In genomic region chr3:183664913-183665381, GRCh38 we compare ENCODE assay signal across 12 cellular contexts. TPM values are rescaled to one million over a fixed set of nuclear protein-coding genes. Genes with fewer than 3 reads are reported as not detected.
A peak's percentile ranks its signal among the peaks of the same experiment; 100 is the strongest.
DNase-seq lines count a peak whose midpoint lies in the region; ATAC-seq, FAIRE-seq and TF ChIP-seq lines count a peak whose summit lies in the region.
"Had no signal": no experiment of that assay in that cellular context is flagged by ENCODE, and none has a peak within 500 bp of the region (broad histone marks: within the 10 kb centered on the region; RNA-seq: fewer than 3 reads in every experiment).

No MANE protein-coding gene starts in this region.

- H3K9me2 ChIP-seq in PC-3 (replicated peaks; ENCODE audit: low read length), result no peaks in the 10 kb centered on the region

- no peak overlapping the region for H3K4me3 ChIP-seq in PC-3 (ENCODE audit: low read length)
- H3K4me3 ChIP-seq in endothelial cell of umbilical vein (replicated peaks in 1 of 3; ENCODE audit: insufficient read depth in 1 of 3, low read depth in 1 of 3, low read length in 3 of 3), result no peak overlapping the region
- H3K4me3 ChIP-seq in body of pancreas, result no peak overlapping the region
- H3K4me3 ChIP-seq: transverse colon had no signal

- POLR2A ChIA-PET in PC-3 (lab: Charles Lee; ENCODE audit: unreplicated experiment), result interaction anchor here (0.6 kb wide), 1 partner anchor 33 kb away, joined by 11 read pairs; the partner anchor contains the start of gene YEATS2
- POLR2A ChIA-PET in endothelial cell of umbilical vein (lab: Charles Lee), result no interaction called here

- no peaks in the 10 kb centered on the region for H3K27me3 ChIP-seq in PC-3 (ENCODE audit: low read length)
- no peaks in the 10 kb centered on the region for H3K27me3 ChIP-seq in endothelial cell of umbilical vein (ENCODE audit: control insufficient read depth in 2 of 2, insufficient read depth in 2 of 2, low read length in 2 of 2)
- H3K27me3 ChIP-seq in body of pancreas, result no peaks in the 10 kb centered on the region
- H3K27me3 ChIP-seq: neutrophil, transverse colon had no signal

- no peak overlapping the region for H3K9ac ChIP-seq in PC-3 (ENCODE audit: low read length)
- H3K9ac ChIP-seq in endothelial cell of umbilical vein (replicated peaks; ENCODE audit: extremely low read depth, insufficient read depth, low read length), result no peak overlapping the region

- WGBS in body of pancreas, 2 donors, result 77 to 82% methylated on average over 3 of the region's 3 CpGs

- BruUV-seq in PC-3 (replicated peaks; lab: Mats Ljungman, UMichigan) (no TSS peak), endothelial cell of umbilical vein (replicated peaks; lab: Mats Ljungman, UMichigan) (no TSS peak)

- H3K4me2 ChIP-seq in PC-3 (ENCODE audit: low read length) (peak overlapping the region; percentile 26), endothelial cell of umbilical vein (ENCODE audit: insufficient read depth, low read length) (peak overlapping the region; percentile 70)

- CTCF ChIA-PET in PC-3 (lab: Charles Lee) (interaction anchor here (0.7 kb wide), 1 partner anchor 205 kb away, joined by 4 read pairs; no protein-coding TSS in a partner anchor), endothelial cell of umbilical vein (lab: Charles Lee) (interaction anchor here (1.2 kb wide), 1 partner anchor 88 kb away, joined by 3 read pairs; no protein-coding TSS in a partner anchor)

- H3K9me3 ChIP-seq in PC-3 (ENCODE audit: low read length) (no peaks in the 10 kb centered on the region), endothelial cell of umbilical vein (replicated peaks; ENCODE audit: control insufficient read depth, insufficient read depth, low read length) (no peaks in the 10 kb centered on the region), body of pancreas (no peaks in the 10 kb centered on the region)
- H3K9me3 ChIP-seq: neutrophil, transverse colon had no signal

- H3K9me1 ChIP-seq in endothelial cell of umbilical vein (replicated peaks; ENCODE audit: control insufficient read depth, extremely low read depth, insufficient read depth, low read length), result no peaks in the 10 kb centered on the region

- no peaks in the 10 kb centered on the region for H3F3A ChIP-seq in PC-3 (ENCODE audit: low read length, unreplicated experiment)

- H4K20me1 ChIP-seq in PC-3 (ENCODE audit: low read length), result no peaks in the 10 kb centered on the region
- H4K20me1 ChIP-seq in endothelial cell of umbilical vein (replicated peaks; ENCODE audit: control insufficient read depth, extremely low read depth, insufficient read depth, low read length), result peaks cover 2% of the 10 kb centered on the region

- peak; percentile 6 for DNase-seq in DMS79 treated with DMSO at 0.1 percent for 48 hours (lab: John Stamatoyannopoulos, UW)
- peak; percentile 97 for DNase-seq in PC-3
- peak; percentile 63 for DNase-seq in endothelial cell of umbilical vein (ENCODE audit: low read depth, low spot score)
- peak; percentile 51 for DNase-seq in myocyte (ENCODE audit: low read depth)
- no peak for DNase-seq in NAMALWA (ENCODE audit: low spot score)
- DNase-seq in body of pancreas, result no peak
- DNase-seq: NK-92 treated with Interleukin-12 subunit alpha and Interleukin-12 subunit beta, amount 100 ng/mL, for 24 hours; T1000; transverse colon had no signal

- H3K27ac ChIP-seq in PC-3 (ENCODE audit: low read length) (peak overlapping the region; percentile 52), endothelial cell of umbilical vein (ENCODE audit: insufficient read depth, low read depth, low read length) (no peak overlapping the region), body of pancreas (no peak overlapping the region)
- H3K27ac ChIP-seq: neutrophil had no signal

- H3K36me3 ChIP-seq in PC-3 (ENCODE audit: low read depth, low read length), result no peaks in the 10 kb centered on the region
- H3K36me3 ChIP-seq in endothelial cell of umbilical vein (ENCODE audit: control insufficient read depth in 2 of 2, extremely low read depth in 1 of 2, insufficient read depth in 2 of 2, low read length in 2 of 2), result peaks cover 2 to 6% of the 10 kb centered on the region in 2 experiments
- H3K36me3 ChIP-seq in body of pancreas (replicated peaks in 1 of 2; ENCODE audit: insufficient read depth in 1 of 2, low read depth in 2 of 2), result peaks cover 10 to 13% of the 10 kb centered on the region in 2 donors

- dilution Hi-C loops in endothelial cell of umbilical vein (cut with MboI; ENCODE audit: extremely low pct_ligation_motif_present, low sequenced_read_pairs), result no loop called here

- peaks cover 10% of the 10 kb centered on the region for H3K4me1 ChIP-seq in PC-3 (ENCODE audit: insufficient read depth, low read length)
- H3K4me1 ChIP-seq in endothelial cell of umbilical vein (ENCODE audit: control insufficient read depth, extremely low read depth, insufficient read depth, low read length), result peaks cover 11% of the 10 kb centered on the region
- peaks cover 17% of the 10 kb centered on the region for H3K4me1 ChIP-seq in body of pancreas

- ATAC-seq in PC-3 (peak; percentile 94), body of pancreas (no peak), HG03135 (IDR thresholded peaks at IDR 0.05; ENCODE audit: unreplicated experiment) (no peak), HG02623 (IDR thresholded peaks at IDR 0.05; ENCODE audit: unreplicated experiment) (no peak)

- H3K79me2 ChIP-seq in PC-3 (ENCODE audit: low read length) (no peaks in the 10 kb centered on the region), endothelial cell of umbilical vein (ENCODE audit: control insufficient read depth, insufficient read depth, low read length) (no peaks in the 10 kb centered on the region)

- TF ChIP-seq POLR2A in endothelial cell of umbilical vein (IDR thresholded peaks at IDR 0.05; ENCODE audit: low read depth, low read length) (no peak), body of pancreas (IDR thresholded peaks at IDR 0.05) (no peak)

- intact Hi-C loops in PC-3 (cut with micrococcal nuclease) (loop anchor here (1.0 to 2.0 kb wide), 2 partner anchors 28 to 196 kb away; no protein-coding TSS in a partner anchor), endothelial cell of umbilical vein (cut with micrococcal nuclease) (no loop called here), body of pancreas (cut with DNase I) (no loop called here)

- TF ChIP-seq CTCF in PC-3 (conservative IDR thresholded peaks at IDR 0.05; ENCODE audit: low read depth, low read length), result no peak
- TF ChIP-seq CTCF in endothelial cell of umbilical vein (IDR thresholded peaks at IDR 0.05; ENCODE audit: extremely low read depth in 1 of 2, insufficient read depth in 1 of 2, low read depth in 1 of 2, low read length in 2 of 2), result no peak
- no peak for TF ChIP-seq CTCF in body of pancreas (IDR thresholded peaks at IDR 0.05)

- H2AFZ ChIP-seq in PC-3 (ENCODE audit: low read length) (peak overlapping the region; percentile 47), endothelial cell of umbilical vein (ENCODE audit: low read depth, low read length) (peak overlapping the region; percentile 82)

- peak; percentile 26 for FAIRE-seq in endothelial cell of umbilical vein (lab: Jason Lieb, UNC)

TF ChIP-seq in endothelial cell of umbilical vein, 7 proteins besides CTCF, POLR2A, EP300 and RAD21:
- TF ChIP-seq MAX (IDR thresholded peaks at IDR 0.05; ENCODE audit: insufficient read depth, insufficient read length), result no peak
- peak; percentile 52 for TF ChIP-seq FOS (IDR thresholded peaks at IDR 0.05; ENCODE audit: borderline replicate concordance, insufficient read depth, low read length)
- TF ChIP-seq JUN (IDR thresholded peaks at IDR 0.05; ENCODE audit: borderline replicate concordance, insufficient read depth, insufficient read length, low read depth), result no peak
- peak; percentile 56 for TF ChIP-seq GATA2 (IDR thresholded peaks at IDR 0.05; ENCODE audit: insufficient read depth, insufficient read length, low read depth, low read length)

RNA-seq across cellular contexts. Expression of gene KLHL24, which starts 29.5 kb away (rescaled TPM):
- total RNA-seq in PC-3 (2014; rRNA removed) (7.4 and 10.0 TPM in 2 replicates), endothelial cell of umbilical vein (45.8 and 46.2 TPM in 2 replicates), myocyte (152 and 154 TPM in 2 replicates), body of pancreas (10 to 100 TPM; 22.7 to 46.2 TPM)
- 14.0 and 18.0 TPM in 2 replicates for polyA plus RNA-seq in endothelial cell of umbilical vein
- polyA plus RNA-seq in endothelial cell of umbilical vein (2011; cell fraction: cytosol; rRNA removed), result 12.6 and 15.0 TPM in 2 replicates
- polyA plus RNA-seq in endothelial cell of umbilical vein (2011; cell fraction: nucleus; rRNA removed), result 31.7 and 34.0 TPM in 2 replicates
- 14.0 and 17.5 TPM in 2 replicates for polyA plus RNA-seq in endothelial cell of umbilical vein (2012)
- polyA minus RNA-seq in endothelial cell of umbilical vein, result 84.7 and 88.3 TPM in 2 replicates
- polyA minus RNA-seq in endothelial cell of umbilical vein (2011; cell fraction: cytosol; rRNA and poly(A)+ RNA removed), result 33.1 TPM
- 64.9 and 78.2 TPM in 2 replicates for polyA minus RNA-seq in endothelial cell of umbilical vein (2011; cell fraction: nucleus; rRNA and poly(A)+ RNA removed)
- polyA plus RNA-seq in myocyte (2012), result 19.1 TPM

RNA-seq across cellular contexts. Expression of gene YEATS2, which starts 32.6 kb away (rescaled TPM):
- 30.4 and 31.0 TPM in 2 replicates for total RNA-seq in PC-3 (2014; rRNA removed)
- total RNA-seq in endothelial cell of umbilical vein, result 59.1 and 59.9 TPM in 2 replicates
- polyA plus RNA-seq in endothelial cell of umbilical vein, result 30.2 and 31.0 TPM in 2 replicates
- polyA plus RNA-seq in endothelial cell of umbilical vein (2011; cell fraction: cytosol; rRNA removed), result 31.4 and 32.0 TPM in 2 replicates
- polyA plus RNA-seq in endothelial cell of umbilical vein (2011; cell fraction: nucleus; rRNA removed), result 71.3 and 71.9 TPM in 2 replicates
- 22.8 and 22.9 TPM in 2 replicates for polyA plus RNA-seq in endothelial cell of umbilical vein (2012)
- polyA minus RNA-seq in endothelial cell of umbilical vein, result 49.5 and 57.4 TPM in 2 replicates
- polyA minus RNA-seq in endothelial cell of umbilical vein (2011; cell fraction: cytosol; rRNA and poly(A)+ RNA removed), result 21.6 TPM
- 73.7 and 85.7 TPM in 2 replicates for polyA minus RNA-seq in endothelial cell of umbilical vein (2011; cell fraction: nucleus; rRNA and poly(A)+ RNA removed)
- total RNA-seq in myocyte, result 21.0 and 21.7 TPM in 2 replicates
- 19.3 TPM for polyA plus RNA-seq in myocyte (2012)
- 10 to 100 TPM; 12.5 to 13.8 TPM for total RNA-seq in body of pancreas

Comparison
In these comparisons a context has a peak if more than half of its experiments do, and no peak if none do; other contexts are left out.
1. DNase-seq: peak in DMS79 treated with DMSO at 0.1 percent for 48 hours (single experiment), PC-3 (single experiment), endothelial cell of umbilical vein (single experiment) and myocyte (single experiment); none in NAMALWA (single experiment) and body of pancreas (0 of 4).